Comparison of ENCODE assay signal across 8 cellular contexts in the genomic region with DNA sequence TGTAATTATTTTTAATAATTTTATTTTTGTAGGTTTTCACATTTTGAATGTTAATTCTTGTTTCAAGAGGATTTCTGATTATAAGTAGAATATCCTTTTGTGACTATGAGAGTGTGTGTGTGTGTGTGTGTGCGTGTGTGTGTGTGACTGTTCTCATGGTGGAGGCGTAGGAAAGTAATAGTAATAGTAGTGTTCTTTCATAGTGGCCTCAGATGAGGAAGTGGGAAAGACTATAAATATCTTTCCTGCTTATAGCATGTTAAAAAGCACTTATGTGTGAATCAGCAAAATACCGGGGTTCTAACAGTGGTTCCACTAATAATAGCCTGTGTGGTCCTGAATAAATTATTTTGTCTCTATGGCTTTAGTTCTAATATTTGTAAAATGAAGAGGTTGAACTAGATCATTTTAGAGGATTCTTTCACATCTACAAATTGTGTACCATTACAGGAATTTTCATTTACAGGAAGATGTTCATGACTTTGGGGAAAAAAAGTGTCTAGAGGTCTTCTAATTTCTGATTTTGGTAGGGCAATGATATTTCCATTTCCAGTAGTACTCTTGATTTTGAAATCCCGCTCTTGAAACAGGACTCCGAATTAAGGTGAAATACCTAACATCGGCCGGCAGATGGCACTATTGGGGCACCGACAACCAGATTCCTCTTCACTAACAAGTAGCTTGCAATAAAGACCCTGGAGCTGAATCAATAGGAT. TPM values are rescaled to one million over a fixed set of nuclear protein-coding genes. Genes with fewer than 3 reads are reported as not detected.
DNase-seq lines count a peak whose midpoint lies in the region; ATAC-seq and TF ChIP-seq lines count a peak whose summit lies in the region.

No MANE protein-coding gene starts in this region.

- DNase-seq in NCI-H526 (lab: John Stamatoyannopoulos, UW) (peak; percentile 87 to 91), mucosa of descending colon (peak in 2 of 3 donors; percentile 53 to 74)
- peak; percentile 68 to 76 for DNase-seq in activated CD4-positive, alpha-beta T cell treated with anti-CD3 and anti-CD28 coated beads, Interleukin-2, amount 50 U/mL, for 48 hours
- DNase-seq in effector CD4-positive, alpha-beta T cell: peak; percentile 46
- peak; percentile 22 to 29 for DNase-seq in stimulated activated CD8-positive, alpha-beta memory T cell treated with anti-CD3 and anti-CD28 coated beads, Interleukin-7, amount 100 ng/mL, for 48 hours (ENCODE audit: extremely low read depth in 1 of 2, low read depth in 1 of 2)

- no peak overlapping the region for H3K27ac ChIP-seq in BLaER1

- no peak for TF ChIP-seq CTCF in mucosa of descending colon (IDR thresholded peaks at IDR 0.05)

- no peak overlapping the region for H3K4me3 ChIP-seq in BLaER1
- H3K4me3 ChIP-seq in mucosa of descending colon: no peak overlapping the region

- no peaks in the 10 kb centered on the region for H3K36me3 ChIP-seq in BLaER1
- no peaks in the 10 kb centered on the region for H3K36me3 ChIP-seq in mucosa of descending colon (ENCODE audit: low read depth)

- H3K9ac ChIP-seq in BLaER1: no peak overlapping the region

- intact Hi-C loops in mucosa of descending colon (cut with DNase I, micrococcal nuclease): loop anchor here in 1 of 2 donors (5.0 kb wide), 1 partner anchor 121 kb away; no protein-coding TSS in a partner anchor

- peak overlapping the region; percentile 78 for H3K4me2 ChIP-seq in BLaER1

- peaks cover 2% of the 10 kb centered on the region; the same call in 1 of the 2 replicates for H3K27me3 ChIP-seq in BLaER1

- H4K20me1 ChIP-seq in BLaER1: no peaks in the 10 kb centered on the region

- no peaks in the 10 kb centered on the region for H3K9me3 ChIP-seq in BLaER1
- no peaks in the 10 kb centered on the region for H3K9me3 ChIP-seq in mucosa of descending colon

- ATAC-seq in GM18868 (IDR thresholded peaks at IDR 0.05; ENCODE audit: unreplicated experiment) (peak; percentile 90), HG03103 (IDR thresholded peaks at IDR 0.05; ENCODE audit: low read depth, unreplicated experiment) (peak; percentile 83), mucosa of descending colon (peak; percentile 42)

- H3K4me1 ChIP-seq in BLaER1: peaks cover 32% of the 10 kb centered on the region
- peaks cover 4% of the 10 kb centered on the region for H3K4me1 ChIP-seq in mucosa of descending colon (ENCODE audit: low read depth)

RNA-seq across cellular contexts. Expression of gene OR10G7, which starts 29.9 kb away (rescaled TPM):
- total RNA-seq in mucosa of descending colon: not detected

RNA-seq across cellular contexts. Expression of gene VWA5A, which starts 44.2 kb away (rescaled TPM):
- total RNA-seq in mucosa of descending colon: 10 to 100 TPM; 41.2 to 97.3 (median 55.8) TPM

RNA-seq across cellular contexts. Expression of gene OR10G8, which starts 44.5 kb away (rescaled TPM):
- under 1 TPM in 1 of 3 donors, not detected in 2; 0.46 TPM for total RNA-seq in mucosa of descending colon

RNA-seq across cellular contexts. Expression of gene OR10G9, which starts 48.3 kb away (rescaled TPM):
- total RNA-seq in mucosa of descending colon: under 1 TPM in 2 of 3 donors, not detected in 1; 0.46 to 0.49 TPM

RNA-seq across cellular contexts. Expression of gene OR10G4, which starts 58.3 kb away (rescaled TPM):
- under 1 TPM in 2 of 3 donors, not detected in 1; 0.41 to 0.55 TPM for total RNA-seq in mucosa of descending colon

Comparison
In these comparisons a context has a peak if more than half of its experiments do, and no peak if none do; other contexts are left out.
1. DNase-seq: peak in every context shown above with its lines; median percentile 89 in NCI-H526; 72 in activated CD4-positive, alpha-beta T cell treated with anti-CD3 and anti-CD28 coated beads, Interleukin-2, amount 50 U/mL, for 48 hours; 64 in mucosa of descending colon; 46 in effector CD4-positive, alpha-beta T cell; 26 in stimulated activated CD8-positive, alpha-beta memory T cell treated with anti-CD3 and anti-CD28 coated beads, Interleukin-7, amount 100 ng/mL, for 48 hours.